In genomic region chr1:61284226-61284854, GRCh38 we compare ENCODE assay signal across 18 cellular contexts.
DNase-seq lines count a peak whose midpoint lies in the region; ATAC-seq, FAIRE-seq and TF ChIP-seq lines count a peak whose summit lies in the region.
"Had no signal": no experiment of that assay in that cellular context is flagged by ENCODE, and none has a peak within 500 bp of the region (broad histone marks: within the 10 kb centered on the region; RNA-seq: fewer than 3 reads in every experiment).

No MANE protein-coding gene starts in this region.

- no peak for FAIRE-seq in A549 (lab: Jason Lieb, UNC)

- H3K9me3 ChIP-seq in A549 (no peaks in the 10 kb centered on the region), iPS-18a (ENCODE audit: control insufficient read depth, low read depth, low read length) (no peaks in the 10 kb centered on the region), PC-3 (ENCODE audit: low read length) (no peaks in the 10 kb centered on the region)
- H3K9me3 ChIP-seq: gastrocnemius medialis, left lung, mucosa of descending colon had no signal

- H3K36me3 ChIP-seq in KMS-11 (ENCODE audit: insufficient read depth) (no peaks in the 10 kb centered on the region), iPS-18a (ENCODE audit: control insufficient read depth, low read depth, low read length) (no peaks in the 10 kb centered on the region), PC-3 (ENCODE audit: low read depth, low read length) (no peaks in the 10 kb centered on the region)
- H3K36me3 ChIP-seq: gastrocnemius medialis, left lung had no signal

- no peak for TF ChIP-seq POLR2A in A549 (IDR thresholded peaks at IDR 0.05; ENCODE audit: low read length)

- H4K20me1 ChIP-seq in KMS-11 (ENCODE audit: insufficient read depth): no peaks in the 10 kb centered on the region
- no peaks in the 10 kb centered on the region for H4K20me1 ChIP-seq in PC-3 (ENCODE audit: low read length)

- CTCF ChIA-PET in A549 (lab: Yijun Ruan, JAX): no interaction called here
- CTCF ChIA-PET in PC-3 (lab: Charles Lee): no interaction called here

- H3K4me1 ChIP-seq in A549 (peaks cover 57% of the 10 kb centered on the region), KMS-11 (ENCODE audit: low read depth, poor library complexity, severe bottlenecking) (peaks cover 20% of the 10 kb centered on the region), iPS-18a (ENCODE audit: control insufficient read depth, low read depth, low read length) (peaks cover 29% of the 10 kb centered on the region), PC-3 (ENCODE audit: insufficient read depth, low read length) (peaks cover 34% of the 10 kb centered on the region)

- H2AFZ ChIP-seq in KMS-11 (ENCODE audit: low read depth): no peak overlapping the region
- H2AFZ ChIP-seq in PC-3 (ENCODE audit: low read length): no peak overlapping the region

- H3K9ac ChIP-seq in KMS-11 (no peak overlapping the region), iPS-18a (ENCODE audit: low read length) (no peak overlapping the region), PC-3 (ENCODE audit: low read length) (no peak overlapping the region)

- no peaks in the 10 kb centered on the region for H3K79me2 ChIP-seq in KMS-11 (ENCODE audit: insufficient read depth, low read depth)
- H3K79me2 ChIP-seq in PC-3 (ENCODE audit: low read length): no peaks in the 10 kb centered on the region

- no peaks in the 10 kb centered on the region for H3K27me3 ChIP-seq in KMS-11 (ENCODE audit: insufficient read depth, low read depth)
- H3K27me3 ChIP-seq in iPS-18a (ENCODE audit: control insufficient read depth, insufficient read depth, low read length): no peaks in the 10 kb centered on the region
- no peaks in the 10 kb centered on the region for H3K27me3 ChIP-seq in PC-3 (ENCODE audit: low read length)
- H3K27me3 ChIP-seq: gastrocnemius medialis, left lung had no signal

- H3K4me3 ChIP-seq in A549: no peak overlapping the region
- H3K4me3 ChIP-seq in KMS-11 (IDR thresholded peaks at IDR 0.05; ENCODE audit: insufficient read depth, low read depth, low read length): no peak overlapping the region
- H3K4me3 ChIP-seq in iPS-18a (ENCODE audit: low read length): peak overlapping the region; percentile 23
- H3K4me3 ChIP-seq in PC-3 (ENCODE audit: low read length): no peak overlapping the region
- H3K4me3 ChIP-seq: gastrocnemius medialis, left lung, mucosa of descending colon had no signal

- DNase-seq in A549 (ENCODE audit: low read depth in 1 of 2, low spot score in 1 of 2) (no peak), PC-3 (no peak), DMS114 treated with DMSO at 0.1 percent for 48 hours (lab: John Stamatoyannopoulos, UW; ENCODE audit: unreplicated experiment) (no peak), NOMO-1 treated with dmso at 0.1 percent for 144 hours (lab: John Stamatoyannopoulos, UW; ENCODE audit: unreplicated experiment) (no peak)
- DNase-seq: activated naive CD4-positive, alpha-beta T cell treated with anti-CD3 and anti-CD28 coated beads, Interleukin-2, amount 10 ng/mL, durations not matched to agents 7 days and 5 days; anterior cingulate cortex; DMS153; erythroblast; gastrocnemius medialis; left lung; mucosa of descending colon; NCI-H2081 treated with DMSO at 0.1 percent for 48 hours; NCI-H526 had no signal

- no TSS peak for BruUV-seq in PC-3 (replicated peaks; lab: Mats Ljungman, UMichigan)

- WGBS in A549 (ENCODE audit: missing lambda C conversion rate): 83% methylated on average over 3 of the region's 3 CpGs

- H3K4me2 ChIP-seq in A549 (0 out of 3 replicates have a peak overlapping the region, but pooled peaks have one; percentile 12), KMS-11 (peak overlapping the region; percentile 49; the same call in 1 of the 2 replicates), PC-3 (ENCODE audit: low read length) (no peak overlapping the region)

- no peaks in the 10 kb centered on the region for H3F3A ChIP-seq in PC-3 (ENCODE audit: low read length, unreplicated experiment)

- H3K9me2 ChIP-seq in PC-3 (replicated peaks; ENCODE audit: low read length): no peaks in the 10 kb centered on the region

- POLR2A ChIA-PET in A549 (lab: Yijun Ruan, JAX) (no interaction called here), PC-3 (lab: Charles Lee; ENCODE audit: unreplicated experiment) (no interaction called here)

- TF ChIP-seq RAD21 in A549 (conservative IDR thresholded peaks at IDR 0.05 in 1 of 2, IDR thresholded peaks at IDR 0.05 in 1 of 2): no peak

- TF ChIP-seq EP300 in A549 (IDR thresholded peaks at IDR 0.05): no peak

- H3K27ac ChIP-seq in A549: peak overlapping the region in 1 of 2 experiments; percentile 37; a peak in 2 of 6 replicates
- no peak overlapping the region for H3K27ac ChIP-seq in KMS-11
- peak overlapping the region; percentile 12 for H3K27ac ChIP-seq in iPS-18a (ENCODE audit: low read length)
- H3K27ac ChIP-seq in PC-3 (ENCODE audit: low read length): no peak overlapping the region
- H3K27ac ChIP-seq: gastrocnemius medialis, HL-60, left lung had no signal

- TF ChIP-seq CTCF in A549 (IDR thresholded peaks at IDR 0.05) (no peak), KMS-11 (conservative IDR thresholded peaks at IDR 0.05; ENCODE audit: low read depth, low read length) (no peak), PC-3 (conservative IDR thresholded peaks at IDR 0.05; ENCODE audit: low read depth, low read length) (no peak)

- intact Hi-C loops in PC-3 (cut with micrococcal nuclease): no loop called here

- no peak for ATAC-seq in A549
- peak; percentile 74 for ATAC-seq in GM21717 (IDR thresholded peaks at IDR 0.05; ENCODE audit: unreplicated experiment)
- ATAC-seq in PC-3: no peak
- no peak for ATAC-seq in GM21528 (IDR thresholded peaks at IDR 0.05; ENCODE audit: low FRiP score, unreplicated experiment)
- ATAC-seq: gastrocnemius medialis, left lung, mucosa of descending colon had no signal

TF ChIP-seq in A549, 52 proteins besides CTCF, POLR2A, EP300 and RAD21:
- no peak for TF ChIP-seq HMGXB4 (CRISPR knock-in tag; IDR thresholded peaks at IDR 0.05; ENCODE audit: borderline replicate concordance)
- no peak for TF ChIP-seq MYC (IDR thresholded peaks at IDR 0.05; ENCODE audit: borderline replicate concordance, low read length)
- TF ChIP-seq CHD4 (IDR thresholded peaks at IDR 0.05; ENCODE audit: borderline replicate concordance): no peak
- no peak for TF ChIP-seq KDM1A (IDR thresholded peaks at IDR 0.05; ENCODE audit: low read depth)
- TF ChIP-seq ZFP36 (IDR thresholded peaks at IDR 0.05; ENCODE audit: borderline replicate concordance, partially characterized antibody): no peak
- no peak for TF ChIP-seq HOXB5 (CRISPR knock-in tag; IDR thresholded peaks at IDR 0.05)
- no peak for TF ChIP-seq CBX2 (IDR thresholded peaks at IDR 0.05; ENCODE audit: borderline replicate concordance, low read depth)
- TF ChIP-seq EHMT2 (IDR thresholded peaks at IDR 0.05; ENCODE audit: low read depth): no peak
- TF ChIP-seq MAFK (IDR thresholded peaks at IDR 0.05; ENCODE audit: partially characterized antibody): no peak
- TF ChIP-seq RARB (CRISPR knock-in tag; IDR thresholded peaks at IDR 0.05): no peak
- TF ChIP-seq EHF (CRISPR knock-in tag; IDR thresholded peaks at IDR 0.05): no peak
- TF ChIP-seq RFX5 (IDR thresholded peaks at IDR 0.05): no peak
- TF ChIP-seq RCOR1 (IDR thresholded peaks at IDR 0.05; ENCODE audit: low read depth, low read length): no peak
- TF ChIP-seq MAX (IDR thresholded peaks at IDR 0.05): no peak
- TF ChIP-seq HDAC2 (IDR thresholded peaks at IDR 0.05): no peak
